20 cellular contexts compared by ENCODE assay signal in the genomic region with DNA sequence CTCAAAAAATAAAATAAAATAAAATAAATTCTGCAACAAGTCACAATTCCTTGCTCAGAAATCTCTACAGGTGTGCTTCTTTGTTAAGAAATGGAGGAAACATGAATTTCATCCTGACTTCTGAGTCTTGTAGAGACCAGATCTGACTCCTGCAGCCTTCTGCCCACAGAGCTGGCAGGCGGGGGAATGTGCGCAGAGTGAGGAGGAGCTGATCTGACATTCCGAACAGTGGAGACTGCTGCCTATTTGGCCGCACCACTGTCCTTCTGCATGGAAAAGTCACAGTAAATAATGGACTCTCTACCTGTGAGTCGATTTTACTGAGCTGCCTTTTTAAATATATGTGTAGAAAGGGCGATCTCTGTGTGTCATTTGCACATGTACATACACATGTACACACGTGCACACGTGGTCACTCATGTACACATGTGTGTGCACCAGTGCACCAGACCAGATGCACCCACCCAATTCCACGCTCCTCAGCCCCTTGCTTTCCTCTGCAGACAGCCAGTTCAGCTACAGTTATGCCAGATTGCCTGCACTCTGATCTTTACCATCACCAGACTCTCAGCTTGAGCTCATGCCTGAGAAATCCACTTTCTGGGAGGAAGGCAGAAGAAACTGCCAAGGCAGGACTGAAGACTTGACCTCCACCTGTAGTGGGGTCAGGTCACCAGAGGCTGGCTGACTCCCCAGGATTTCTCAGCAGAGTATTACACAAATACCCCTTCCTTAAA. TPM values are rescaled to one million over a fixed set of nuclear protein-coding genes. Genes with fewer than 3 reads are reported as not detected.
DNase-seq lines count a peak whose midpoint lies in the region; ATAC-seq and TF ChIP-seq lines count a peak whose summit lies in the region.
"Had no signal": no experiment of that assay in that cellular context is flagged by ENCODE, and none has a peak within 500 bp of the region (broad histone marks: within the 10 kb centered on the region; RNA-seq: fewer than 3 reads in every experiment).

No MANE protein-coding gene starts in this region.

- H3K27ac Mint-ChIP-seq in T-helper 2 cell treated with Interferon-gamma antibody and Interleukin-4, amounts not matched to agents 5 μg/mL and 100 μg/mL, for 36 hours = peak overlapping the region; percentile 96
- H3K27ac Mint-ChIP-seq: nephron progenitor cell had no signal

- no peaks in the 10 kb centered on the region for H3K9me3 Mint-ChIP-seq in T-helper 2 cell treated with Interferon-gamma antibody and Interleukin-4, amounts not matched to agents 5 μg/mL and 100 μg/mL, for 36 hours
- H3K9me3 Mint-ChIP-seq: nephron progenitor cell had no signal

- no peak overlapping the region for H3K9ac ChIP-seq in colonic mucosa (ENCODE audit: low read depth in 2 of 2, low read length in 2 of 2)
- H3K9ac ChIP-seq: GM23248, KMS-11 had no signal

- ATAC-seq in GM21447 (IDR thresholded peaks at IDR 0.05; ENCODE audit: unreplicated experiment) = no peak
- ATAC-seq: left colon had no signal

- H3K27me3 Mint-ChIP-seq in T-helper 2 cell treated with Interferon-gamma antibody and Interleukin-4, amounts not matched to agents 5 μg/mL and 100 μg/mL, for 36 hours (ENCODE audit: low read depth) = no peaks in the 10 kb centered on the region

- no peak for TF ChIP-seq POLR2A in Peyer's patch (IDR thresholded peaks at IDR 0.05)

- intact Hi-C loops in colonic mucosa (cut with DNase I) = no loop called here

- peaks cover 84% of the 10 kb centered on the region for H3K36me3 Mint-ChIP-seq in T-helper 2 cell treated with Interferon-gamma antibody and Interleukin-4, amounts not matched to agents 5 μg/mL and 100 μg/mL, for 36 hours (ENCODE audit: low read depth)

- H3K4me3 ChIP-seq in Peyer's patch (no peak overlapping the region), colonic mucosa (no peak overlapping the region), skin epidermis (no peak overlapping the region)
- H3K4me3 ChIP-seq: esophagus muscularis mucosa, GM23248, right atrium auricular region had no signal

- no peaks in the 10 kb centered on the region for H3K9me3 ChIP-seq in Peyer's patch
- H3K9me3 ChIP-seq in colonic mucosa = no peaks in the 10 kb centered on the region
- H3K9me3 ChIP-seq: esophagus muscularis mucosa, right atrium auricular region had no signal

- H3K4me1 ChIP-seq in Peyer's patch = peaks cover 0 to 9% (median 0%) of the 10 kb centered on the region in 4 donors
- H3K4me1 ChIP-seq in colonic mucosa = no peaks in the 10 kb centered on the region
- H3K4me1 ChIP-seq: esophagus muscularis mucosa, right atrium auricular region had no signal

- H3K27me3 ChIP-seq in Peyer's patch (no peaks in the 10 kb centered on the region), colonic mucosa (no peaks in the 10 kb centered on the region)
- H3K27me3 ChIP-seq: right atrium auricular region had no signal

- DNase-seq in T-helper 2 cell treated with Interferon-gamma antibody and Interleukin-4, amounts not matched to agents 5 μg/mL and 100 μg/mL, for 36 hours (ENCODE audit: low spot score) = no peak
- DNase-seq in T-helper 2 cell (no peak), Peyer's patch (no peak), colonic mucosa (no peak), substantia nigra (lab: John Stamatoyannopoulos, UW) (no peak), KG1 (lab: John Stamatoyannopoulos, UW) (no peak)
- DNase-seq: 8988T; Calu3; left colon; NCI-H1694 treated with DMSO at 0.1 percent for 48 hours; NCI-H510A; nephron progenitor cell; stimulated activated CD4-positive, alpha-beta T cell treated with anti-CD3 and anti-CD28 coated beads, Interleukin-2, amount 100 ng/mL, for 48 hours; SW 1271 had no signal

- H3K27ac ChIP-seq in Peyer's patch (peak overlapping the region; percentile 71 to 81 (median 74)), colonic mucosa (peak overlapping the region; percentile 23), skin epidermis (peak overlapping the region in 11 of 21 experiments; percentile 16 to 92 (median 64)), substantia nigra (ENCODE audit: low read depth, low read length, poor library complexity, severe bottlenecking) (no peak overlapping the region)
- H3K27ac ChIP-seq: esophagus muscularis mucosa, GM23248, KMS-11, right atrium auricular region had no signal

- H3K4me1 Mint-ChIP-seq in T-helper 2 cell treated with Interferon-gamma antibody and Interleukin-4, amounts not matched to agents 5 μg/mL and 100 μg/mL, for 36 hours (ENCODE audit: low read depth) = peaks cover 92% of the 10 kb centered on the region

- peak overlapping the region; percentile 78 for H3K4me3 Mint-ChIP-seq in T-helper 2 cell treated with Interferon-gamma antibody and Interleukin-4, amounts not matched to agents 5 μg/mL and 100 μg/mL, for 36 hours
- H3K4me3 Mint-ChIP-seq: nephron progenitor cell had no signal

- H3K36me3 ChIP-seq in Peyer's patch (no peaks in the 10 kb centered on the region), colonic mucosa (no peaks in the 10 kb centered on the region)
- H3K36me3 ChIP-seq: esophagus muscularis mucosa, right atrium auricular region had no signal

- TF ChIP-seq CTCF in Peyer's patch (IDR thresholded peaks at IDR 0.05) (no peak), colonic mucosa (IDR thresholded peaks at IDR 0.05) (no peak)

RNA-seq across cellular contexts. Expression of a gene that starts 54.9 kb away (rescaled TPM):
- total RNA-seq in Peyer's patch (100 to 1,000 TPM in 1 of 4 donors, 10 to 100 TPM in 3; 25.3 to 108 (median 31.7) TPM), colonic mucosa (1 to 10 TPM; 4.9 to 5.6 TPM)
- total RNA-seq: GM23248 had no signal
